Comparison of ENCODE assay signal across 13 cellular contexts in genomic region chr1:226149806-226150205, GRCh38. TPM values are rescaled to one million over a fixed set of nuclear protein-coding genes. Genes with fewer than 3 reads are reported as not detected.
DNase-seq lines count a peak whose midpoint lies in the region; ATAC-seq and TF ChIP-seq lines count a peak whose summit lies in the region.
"Had no signal": no experiment of that assay in that cellular context is flagged by ENCODE, and none has a peak within 500 bp of the region (broad histone marks: within the 10 kb centered on the region; RNA-seq: fewer than 3 reads in every experiment).

No MANE protein-coding gene starts in this region.

- H3K27me3 Mint-ChIP-seq in chondrocyte (ENCODE audit: low read depth): no peaks in the 10 kb centered on the region
- H3K27me3 Mint-ChIP-seq in naive B cell: no peaks in the 10 kb centered on the region

- ATAC-seq in naive B cell (ENCODE audit: low read depth in 2 of 2): peak; percentile 85
- ATAC-seq: mucosa of descending colon had no signal

- no peaks in the 10 kb centered on the region for H3K9me3 Mint-ChIP-seq in chondrocyte (ENCODE audit: low read depth)
- H3K9me3 Mint-ChIP-seq in naive B cell: no peaks in the 10 kb centered on the region

- peak; percentile 38 for DNase-seq in DMS53 (lab: John Stamatoyannopoulos, UW)
- DNase-seq in DMS53 treated with DMSO at 0.1 percent for 48 hours (lab: John Stamatoyannopoulos, UW; ENCODE audit: unreplicated experiment): no peak
- peak; percentile 34 for DNase-seq in LHCN-M2 (ENCODE audit: low read depth)
- DNase-seq in chondrocyte (ENCODE audit: low spot score): no peak
- peak; percentile 25 for DNase-seq in naive B cell
- no peak for DNase-seq in stimulated activated CD4-positive, alpha-beta T cell treated with anti-CD3 and anti-CD28 coated beads, Interleukin-2, amount 100 ng/mL, for 24 hours
- DNase-seq in activated naive CD4-positive, alpha-beta T cell (lab: John Stamatoyannopoulos, UW): no peak
- DNase-seq in AML-193 (lab: John Stamatoyannopoulos, UW): no peak
- DNase-seq: activated CD4-positive, CD25-positive, alpha-beta regulatory T cell treated with anti-CD3 and anti-CD28 coated beads, Interleukin-2, amount 50 U/mL, for 72 hours; activated T-cell treated with anti-CD3 and anti-CD28 coated beads, Interleukin-2, amount 50 U/mL, for 1 hour; mucosa of descending colon; stimulated activated CD4-positive, alpha-beta T cell treated with anti-CD3 and anti-CD28 coated beads, Interleukin-15, amount 100 ng/mL, for 24 hours; tibial artery had no signal

- TF ChIP-seq CTCF in chondrocyte (IDR thresholded peaks at IDR 0.05): peak; percentile 53

- H3K27ac Mint-ChIP-seq in chondrocyte (ENCODE audit: unreplicated experiment) (peak overlapping the region; percentile 61), naive B cell (peak overlapping the region in 4 of 6 donors; percentile 30 to 82 (median 77))

- H3K4me1 Mint-ChIP-seq in chondrocyte (ENCODE audit: low read depth) (peaks cover 3% of the 10 kb centered on the region), naive B cell (peaks cover 20 to 53% (median 41%) of the 10 kb centered on the region in 3 donors)

- H3K4me3 Mint-ChIP-seq in chondrocyte (ENCODE audit: unreplicated experiment) (no peak overlapping the region), naive B cell (peak overlapping the region in 2 of 8 donors; percentile 25 to 66)

- H3K36me3 Mint-ChIP-seq in chondrocyte (ENCODE audit: low read depth) (peaks cover 40% of the 10 kb centered on the region), naive B cell (peaks cover 23 to 34% of the 10 kb centered on the region in 2 donors)

RNA-seq across cellular contexts. Expression of gene ACBD3, which starts 36.7 kb away (rescaled TPM):
- total RNA-seq in LHCN-M2 (2014; rRNA removed): 49.0 and 49.6 TPM in 2 replicates
- 23.4 TPM for polyA plus RNA-seq in LHCN-M2 (2012)
- total RNA-seq in chondrocyte: 67.0 to 71.6 TPM (median 67.0 TPM) in 3 replicates
- 10 to 100 TPM; 38.5 to 88.1 (median 55.0) TPM for polyA plus RNA-seq in naive B cell (ENCODE audit: low read depth in 6 of 6)

Comparison
In these comparisons a context has a peak if more than half of its experiments do, and no peak if none do; other contexts are left out.
1. DNase-seq: peak in DMS53 (single experiment), LHCN-M2 (single experiment) and naive B cell (single experiment); none in DMS53 treated with DMSO at 0.1 percent for 48 hours (single experiment), chondrocyte (single experiment), stimulated activated CD4-positive, alpha-beta T cell treated with anti-CD3 and anti-CD28 coated beads, Interleukin-2, amount 100 ng/mL, for 24 hours (0 of 2), activated naive CD4-positive, alpha-beta T cell (0 of 4) and AML-193 (0 of 2).